ENCODE assay signal across 16 cellular contexts in genomic region chr3:189908646-189909045, GRCh38.
DNase-seq lines count a peak whose midpoint lies in the region; ATAC-seq and TF ChIP-seq lines count a peak whose summit lies in the region.
"Had no signal": no experiment of that assay in that cellular context is flagged by ENCODE, and none has a peak within 500 bp of the region (broad histone marks: within the 10 kb centered on the region; RNA-seq: fewer than 3 reads in every experiment).

No MANE protein-coding gene starts in this region.

- H2AFZ ChIP-seq in PC-9, result peak overlapping the region; percentile 12; the same call in 1 of the 2 replicates
- H2AFZ ChIP-seq in osteoblast (ENCODE audit: low read length), result peak overlapping the region; percentile 62

- H3K27me3 ChIP-seq in PC-9 (ENCODE audit: insufficient read depth, low read depth), result no peaks in the 10 kb centered on the region
- H3K27me3 ChIP-seq in osteoblast (ENCODE audit: insufficient read depth, low read length), result no peaks in the 10 kb centered on the region
- no peaks in the 10 kb centered on the region for H3K27me3 ChIP-seq in HAP-1 (ENCODE audit: low read depth)
- no peaks in the 10 kb centered on the region for H3K27me3 ChIP-seq in ovary

- H3K9me2 ChIP-seq in PC-9 (ENCODE audit: insufficient read depth), result no peaks in the 10 kb centered on the region

- H3K4me3 ChIP-seq in PC-9, result peak overlapping the region; percentile 7; the same call in 1 of the 2 replicates
- H3K4me3 ChIP-seq in osteoblast (ENCODE audit: insufficient read depth, low read length), result no peak overlapping the region
- no peak overlapping the region for H3K4me3 ChIP-seq in HAP-1
- no peak overlapping the region for H3K4me3 ChIP-seq in ovary

- TF ChIP-seq CTCF in PC-9 (conservative IDR thresholded peaks at IDR 0.05) (no peak), osteoblast (IDR thresholded peaks at IDR 0.05; ENCODE audit: extremely low read depth, low read depth, low read length) (no peak), GM13976 (IDR thresholded peaks at IDR 0.05; ENCODE audit: borderline replicate concordance, control extremely low read depth, extremely low read depth, insufficient read depth, missing control alignments) (no peak), ovary (IDR thresholded peaks at IDR 0.05) (no peak)

- H3K9me3 ChIP-seq in PC-9 (ENCODE audit: insufficient read depth, low read depth), result peaks cover 34% of the 10 kb centered on the region
- H3K9me3 ChIP-seq in osteoblast (ENCODE audit: low read depth, low read length), result no peaks in the 10 kb centered on the region
- H3K9me3 ChIP-seq in HAP-1, result no peaks in the 10 kb centered on the region
- H3K9me3 ChIP-seq in ovary, result no peaks in the 10 kb centered on the region
- H3K9me3 ChIP-seq: Caco-2 had no signal

- H3K4me2 ChIP-seq in PC-9 (peak overlapping the region; percentile 52), osteoblast (ENCODE audit: insufficient read depth, low read length) (no peak overlapping the region)

- H3K27ac ChIP-seq in PC-9 (peak overlapping the region; percentile 98), epithelial cell of prostate (peak overlapping the region; percentile 100), osteoblast (ENCODE audit: low read depth, low read length) (no peak overlapping the region), ovary (no peak overlapping the region)

- H4K20me1 ChIP-seq in PC-9 (ENCODE audit: insufficient read depth), result no peaks in the 10 kb centered on the region
- no peaks in the 10 kb centered on the region for H4K20me1 ChIP-seq in osteoblast (ENCODE audit: insufficient read depth, low read length)

- peaks cover 45% of the 10 kb centered on the region for H3K4me1 ChIP-seq in PC-9 (replicated peaks; ENCODE audit: insufficient read depth)
- H3K4me1 ChIP-seq in osteoblast (ENCODE audit: insufficient read depth, low read length), result peaks cover 13% of the 10 kb centered on the region
- no peaks in the 10 kb centered on the region for H3K4me1 ChIP-seq in HAP-1
- H3K4me1 ChIP-seq in ovary (ENCODE audit: insufficient read depth), result no peaks in the 10 kb centered on the region
- H3K4me1 ChIP-seq: Caco-2 had no signal

- no peak for TF ChIP-seq EP300 in ovary (IDR thresholded peaks at IDR 0.05)

- intact Hi-C loops in PC-9 (cut with micrococcal nuclease; ENCODE audit: unreplicated experiment), result loop anchor here (1.0 kb wide), 3 partner anchors 29 to 152 kb away; no protein-coding TSS in a partner anchor
- intact Hi-C loops in ovary (cut with DNase I), result no loop called here

- ATAC-seq in HG03045 (IDR thresholded peaks at IDR 0.05; ENCODE audit: unreplicated experiment), result no peak
- ATAC-seq: HepG2, sciatic nerve had no signal

- BruUV-seq in PC-9 (replicated peaks; lab: Mats Ljungman, UMichigan), result no TSS peak

- H3K79me2 ChIP-seq in PC-9 (ENCODE audit: low read depth) (no peaks in the 10 kb centered on the region), osteoblast (ENCODE audit: insufficient read depth, low read length) (no peaks in the 10 kb centered on the region)

- peak; percentile 47 for DNase-seq in GM03348 (ENCODE audit: low spot score)
- DNase-seq in PC-9, result peak; percentile 47 to 77
- DNase-seq in epithelial cell of prostate (ENCODE audit: low read depth, low spot score), result peak; percentile 88
- DNase-seq in osteoblast (ENCODE audit: insufficient read length, low spot score, missing footprints), result peak; percentile 60
- DNase-seq in HAP-1 (ENCODE audit: low spot score in 2 of 2), result no peak
- no peak for DNase-seq in GM13976 (ENCODE audit: low spot score)
- no peak for DNase-seq in ovary
- DNase-seq: activated CD4-positive, alpha-beta T cell treated with anti-CD3 and anti-CD28 coated beads for 1 hour; activated T-cell treated with anti-CD3 and anti-CD28 coated beads, Interleukin-2, amount 50 U/mL, for 48 hours; Caco-2; H9; naive B cell; NCI-H82 had no signal

- H3K36me3 ChIP-seq in PC-9 (ENCODE audit: low read depth) (0 out of 2 replicates have a peak, but pooled peaks cover 5% of the 10 kb centered on the region), osteoblast (ENCODE audit: insufficient read depth, low read length) (no peaks in the 10 kb centered on the region), HAP-1 (replicated peaks) (no peaks in the 10 kb centered on the region), ovary (no peaks in the 10 kb centered on the region)

- H3F3A ChIP-seq in PC-9 (ENCODE audit: insufficient read depth, low read depth), result peaks cover 28% of the 10 kb centered on the region

- POLR2A ChIA-PET in PC-9 (lab: Charles Lee; ENCODE audit: unreplicated experiment), result interaction anchor here (0.6 to 0.7 kb wide), 6 partner anchors 19 to 412 kb away, joined by 3 to 6 read pairs (median 5); no protein-coding TSS in a partner anchor

- no peak for TF ChIP-seq POLR2A in ovary (IDR thresholded peaks at IDR 0.05)

- CTCF ChIA-PET in PC-9 (lab: Charles Lee), result interaction anchor here (0.5 to 2.5 kb wide), 3 partner anchors 15 to 54 kb away, joined by 3 to 5 read pairs (median 5); no protein-coding TSS in a partner anchor

- in situ Hi-C loops in HAP-1 (cut with MboI; ENCODE audit: low sequenced_read_pairs), result no loop called here
- in situ Hi-C loops in GM13976 (cut with MboI; ENCODE audit: low sequenced_read_pairs, unreplicated experiment), result no loop called here

Comparison
In these comparisons a context has a peak if more than half of its experiments do, and no peak if none do; other contexts are left out.
1. DNase-seq: peak in GM03348 (single experiment), PC-9 (2 of 2), epithelial cell of prostate (single experiment) and osteoblast (single experiment); none in HAP-1 (0 of 2), GM13976 (single experiment) and ovary (0 of 5).
2. H3K27ac ChIP-seq: peak in PC-9 (single experiment) and epithelial cell of prostate (single experiment); none in osteoblast (single experiment) and ovary (0 of 2).